In the genomic region with DNA sequence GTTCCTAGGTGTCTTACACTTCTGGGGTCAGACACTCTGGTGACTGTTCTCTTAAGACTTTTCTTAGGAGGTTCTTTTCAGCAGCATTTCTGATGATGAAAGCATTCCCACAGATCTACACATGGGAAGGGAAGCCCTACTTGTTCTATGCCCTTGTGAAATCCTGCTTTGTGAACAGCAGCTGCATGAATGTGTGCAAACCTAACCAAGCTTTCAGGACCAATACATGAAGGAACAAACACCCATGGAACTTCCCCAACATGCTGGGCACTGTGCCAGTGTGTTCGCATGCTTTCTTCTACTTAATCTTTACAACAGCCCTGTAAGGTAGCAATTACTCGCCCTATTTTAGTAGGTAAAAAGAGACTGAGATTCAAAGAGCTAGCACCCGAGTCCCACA, we compare ENCODE assay signal across 11 cellular contexts.
DNase-seq lines count a peak whose midpoint lies in the region; ATAC-seq and TF ChIP-seq lines count a peak whose summit lies in the region.
"Had no signal": no experiment of that assay in that cellular context is flagged by ENCODE, and none has a peak within 500 bp of the region (broad histone marks: within the 10 kb centered on the region; RNA-seq: fewer than 3 reads in every experiment).

No MANE protein-coding gene starts in this region.

- H3K4me3 Mint-ChIP-seq in naive thymus-derived CD4-positive, alpha-beta T cell = no peak overlapping the region
- H3K4me3 Mint-ChIP-seq in CD8-positive, alpha-beta T cell = no peak overlapping the region

- POLR2A ChIA-PET in naive thymus-derived CD4-positive, alpha-beta T cell (lab: Charles Lee) = no interaction called here
- POLR2A ChIA-PET in CD8-positive, alpha-beta T cell (lab: Charles Lee) = no interaction called here

- CTCF ChIA-PET in naive thymus-derived CD4-positive, alpha-beta T cell (lab: Charles Lee) = no interaction called here
- CTCF ChIA-PET in CD8-positive, alpha-beta T cell (lab: Charles Lee) = no interaction called here

- ATAC-seq in naive thymus-derived CD4-positive, alpha-beta T cell = peak; percentile 52
- no peak for ATAC-seq in GM18520 (IDR thresholded peaks at IDR 0.05; ENCODE audit: unreplicated experiment)
- no peak for ATAC-seq in GM19467 (IDR thresholded peaks at IDR 0.05; ENCODE audit: unreplicated experiment)
- no peak for ATAC-seq in CD8-positive, alpha-beta T cell

- H3K4me1 ChIP-seq in naive thymus-derived CD4-positive, alpha-beta T cell (ENCODE audit: control insufficient read depth in 2 of 2, insufficient read depth in 2 of 2, low read length in 2 of 2) = no peaks in the 10 kb centered on the region
- H3K4me1 ChIP-seq in CD8-positive, alpha-beta T cell (ENCODE audit: insufficient read depth, low read length) = no peaks in the 10 kb centered on the region

- H3K36me3 ChIP-seq in naive thymus-derived CD4-positive, alpha-beta T cell (ENCODE audit: control insufficient read depth in 2 of 3, insufficient read depth in 3 of 3, low read length in 3 of 3) = no peaks in the 10 kb centered on the region
- H3K36me3 ChIP-seq in CD8-positive, alpha-beta T cell (ENCODE audit: insufficient read depth, low read length) = no peaks in the 10 kb centered on the region

- H3K4me1 Mint-ChIP-seq in naive thymus-derived CD4-positive, alpha-beta T cell = peaks cover 0 to 4% (median 0%) of the 10 kb centered on the region in 7 donors
- no peaks in the 10 kb centered on the region for H3K4me1 Mint-ChIP-seq in CD8-positive, alpha-beta T cell (ENCODE audit: low read depth)

- H3K36me3 Mint-ChIP-seq in naive thymus-derived CD4-positive, alpha-beta T cell = no peaks in the 10 kb centered on the region
- H3K36me3 Mint-ChIP-seq in CD8-positive, alpha-beta T cell = no peaks in the 10 kb centered on the region

- H3K4me3 ChIP-seq in naive thymus-derived CD4-positive, alpha-beta T cell (ENCODE audit: low read length) = no peak overlapping the region
- H3K4me3 ChIP-seq in CD8-positive, alpha-beta T cell (ENCODE audit: low read depth, low read length) = no peak overlapping the region

- intact Hi-C loops in naive thymus-derived CD4-positive, alpha-beta T cell (cut with micrococcal nuclease) = no loop called here
- intact Hi-C loops in CD8-positive, alpha-beta T cell (cut with DNase I, micrococcal nuclease) = no loop called here

- H3K9me3 ChIP-seq in naive thymus-derived CD4-positive, alpha-beta T cell (ENCODE audit: control insufficient read depth in 2 of 3, low read length in 3 of 3) = no peaks in the 10 kb centered on the region
- no peaks in the 10 kb centered on the region for H3K9me3 ChIP-seq in CD8-positive, alpha-beta T cell (ENCODE audit: low read length)

- DNase-seq in COR-L47 (lab: John Stamatoyannopoulos, UW) (peak; percentile 62), NCI-H69 (lab: John Stamatoyannopoulos, UW) (peak; percentile 77), fibroblast of gingiva (ENCODE audit: low read depth) (peak; percentile 72)
- no peak for DNase-seq in naive thymus-derived CD4-positive, alpha-beta T cell
- DNase-seq in activated CD4-positive, alpha-beta T cell treated with anti-CD3 and anti-CD28 coated beads, Interleukin-2, amount 50 U/mL, for 1 hour = no peak
- DNase-seq in CD8-positive, alpha-beta T cell = no peak
- DNase-seq: activated CD4-positive, alpha-beta T cell treated with anti-CD3 and anti-CD28 coated beads, Interleukin-2, amount 50 U/mL, for 48 hours; KG1; stimulated activated CD4-positive, alpha-beta T cell treated with anti-CD3 and anti-CD28 coated beads, Interleukin-1b, Interleukin-23, amount 100 ng/mL, for 48 hours had no signal

- H3K9me3 Mint-ChIP-seq in naive thymus-derived CD4-positive, alpha-beta T cell = peaks cover 0 to 6% (median 3%) of the 10 kb centered on the region in 11 donors
- peaks cover 2% of the 10 kb centered on the region for H3K9me3 Mint-ChIP-seq in CD8-positive, alpha-beta T cell

- no peak for TF ChIP-seq CTCF in CD8-positive, alpha-beta T cell (IDR thresholded peaks at IDR 0.05)

- H3K27me3 ChIP-seq in naive thymus-derived CD4-positive, alpha-beta T cell (ENCODE audit: control insufficient read depth in 2 of 2, insufficient read depth in 2 of 2, low read length in 2 of 2) = no peaks in the 10 kb centered on the region
- H3K27me3 ChIP-seq in CD8-positive, alpha-beta T cell (ENCODE audit: insufficient read depth, low read length) = no peaks in the 10 kb centered on the region

- no peak overlapping the region for H3K27ac ChIP-seq in naive thymus-derived CD4-positive, alpha-beta T cell (ENCODE audit: low read depth, low read length)
- H3K27ac ChIP-seq in CD8-positive, alpha-beta T cell (ENCODE audit: low read depth, low read length) = no peak overlapping the region

- no peaks in the 10 kb centered on the region for H3K27me3 Mint-ChIP-seq in naive thymus-derived CD4-positive, alpha-beta T cell
- H3K27me3 Mint-ChIP-seq in CD8-positive, alpha-beta T cell (ENCODE audit: low read depth) = no peaks in the 10 kb centered on the region

- H3K27ac Mint-ChIP-seq in naive thymus-derived CD4-positive, alpha-beta T cell = no peak overlapping the region
- H3K27ac Mint-ChIP-seq in CD8-positive, alpha-beta T cell = no peak overlapping the region

Comparison
In these comparisons a context has a peak if more than half of its experiments do, and no peak if none do; other contexts are left out.
1. DNase-seq: peak in COR-L47 (single experiment), NCI-H69 (single experiment) and fibroblast of gingiva (single experiment); none in naive thymus-derived CD4-positive, alpha-beta T cell (0 of 9), activated CD4-positive, alpha-beta T cell treated with anti-CD3 and anti-CD28 coated beads, Interleukin-2, amount 50 U/mL, for 1 hour (single experiment) and CD8-positive, alpha-beta T cell (0 of 7).